Comparison of ENCODE assay signal across 21 cellular contexts in genomic region chr14:82387699-82388098, GRCh38.
DNase-seq lines count a peak whose midpoint lies in the region; ATAC-seq and TF ChIP-seq lines count a peak whose summit lies in the region.
"Had no signal": no experiment of that assay in that cellular context is flagged by ENCODE, and none has a peak within 500 bp of the region (broad histone marks: within the 10 kb centered on the region; RNA-seq: fewer than 3 reads in every experiment).

No MANE protein-coding gene starts in this region.

- ATAC-seq in GM18517 (IDR thresholded peaks at IDR 0.05; ENCODE audit: unreplicated experiment) = no peak
- no peak for ATAC-seq in natural killer cell
- ATAC-seq: foreskin keratinocyte, T-cell had no signal

- H3K4me1 ChIP-seq in ascending aorta = peaks cover 0 to 10% of the 10 kb centered on the region in 2 donors
- peaks cover 0 to 43% (median 4%) of the 10 kb centered on the region in 4 donors for H3K4me1 ChIP-seq in tibial artery
- H3K4me1 ChIP-seq: foreskin keratinocyte had no signal

- DNase-seq in ascending aorta (ENCODE audit: low spot score in 2 of 2) = peak in 1 of 2 donors; percentile 74
- no peak for DNase-seq in dorsolateral prefrontal cortex
- peak; percentile 78 for DNase-seq in medulla oblongata (ENCODE audit: extremely low spot score)
- no peak for DNase-seq in tibial artery
- no peak for DNase-seq in natural killer cell
- no peak for DNase-seq in NCI-H2196 treated with DMSO at 0.1 percent for 48 hours (lab: John Stamatoyannopoulos, UW; ENCODE audit: unreplicated experiment)
- DNase-seq: activated CD4-positive, alpha-beta T cell treated with anti-CD3 and anti-CD28 coated beads, Interleukin-2, amount 10 ng/mL, durations not matched to agents 24 days and 14 days; activated CD8-positive, alpha-beta memory T cell treated with anti-CD3 and anti-CD28 coated beads, Interleukin-2, amount 50 U/mL, for 4 hours; activated effector memory CD4-positive, alpha-beta T cell treated with anti-CD3 and anti-CD28 coated beads, Interleukin-2, amount 50 U/mL, for 16 hours; HFFc6; kidney; NCI-H187 treated with DMSO at 0.1 percent for 48 hours; NCI-H510A; nephron progenitor cell; stimulated activated CD4-positive, alpha-beta T cell treated with anti-CD3 and anti-CD28 coated beads, Interleukin-15, amount 100 ng/mL, for 24 hours; T-cell; trophoblast cell had no signal

- H3K36me3 ChIP-seq in ascending aorta = no peaks in the 10 kb centered on the region
- no peaks in the 10 kb centered on the region for H3K36me3 ChIP-seq in tibial artery

- H3K36me3 Mint-ChIP-seq in natural killer cell = no peaks in the 10 kb centered on the region
- H3K36me3 Mint-ChIP-seq: mesothelial cell of epicardium, T-cell had no signal

- no peak overlapping the region for H3K27ac Mint-ChIP-seq in natural killer cell
- H3K27ac Mint-ChIP-seq: activated CD4-positive, alpha-beta T cell treated with anti-CD3 and anti-CD28 coated beads, Interleukin-2, amount 10 ng/mL, durations not matched to agents 24 days and 14 days; B cell; HFFc6; mesothelial cell of epicardium; nephron progenitor cell; T-cell had no signal

- no peaks in the 10 kb centered on the region for H3K9me3 ChIP-seq in ascending aorta
- no peaks in the 10 kb centered on the region for H3K9me3 ChIP-seq in tibial artery

- H3K4me3 ChIP-seq in ascending aorta (no peak overlapping the region), dorsolateral prefrontal cortex (no peak overlapping the region), tibial artery (no peak overlapping the region)

- H3K27ac ChIP-seq in ascending aorta (peak overlapping the region; percentile 84 to 94), dorsolateral prefrontal cortex (peak overlapping the region in 51 of 59 donors; percentile 2 to 83 (median 58)), tibial artery (peak overlapping the region; percentile 76 to 80)
- H3K27ac ChIP-seq: foreskin keratinocyte had no signal

- peaks cover 13 to 19% of the 10 kb centered on the region in 2 donors for H3K9me3 Mint-ChIP-seq in natural killer cell
- H3K9me3 Mint-ChIP-seq: mesothelial cell of epicardium, nephron progenitor cell had no signal

- H3K4me3 Mint-ChIP-seq in natural killer cell = no peak overlapping the region
- H3K4me3 Mint-ChIP-seq: activated CD4-positive, alpha-beta T cell treated with anti-CD3 and anti-CD28 coated beads, Interleukin-2, amount 10 ng/mL, durations not matched to agents 24 days and 14 days; B cell; HFFc6; mesothelial cell of epicardium; nephron progenitor cell; T-cell had no signal

- H3K27me3 ChIP-seq in ascending aorta (no peaks in the 10 kb centered on the region), dorsolateral prefrontal cortex (no peaks in the 10 kb centered on the region), tibial artery (no peaks in the 10 kb centered on the region)
- H3K27me3 ChIP-seq: foreskin keratinocyte had no signal

- H3K4me1 Mint-ChIP-seq in natural killer cell = no peaks in the 10 kb centered on the region
- H3K4me1 Mint-ChIP-seq: activated CD4-positive, alpha-beta T cell treated with anti-CD3 and anti-CD28 coated beads, Interleukin-2, amount 10 ng/mL, durations not matched to agents 24 days and 14 days; B cell; mesothelial cell of epicardium; nephron progenitor cell; T-cell had no signal

- intact Hi-C loops in ascending aorta (cut with DNase I) = loop anchor here (5.0 to 10.0 kb wide), 2 partner anchors 383 to 855 kb away; partner anchors contain the start of gene SEL1L
- intact Hi-C loops in dorsolateral prefrontal cortex (cut with DNase I) = no loop called here
- intact Hi-C loops in tibial artery (cut with DNase I; ENCODE audit: low total_unique reads) = no loop called here
- intact Hi-C loops in natural killer cell (cut with micrococcal nuclease) = no loop called here

- H3K27me3 Mint-ChIP-seq in natural killer cell (ENCODE audit: low read depth in 2 of 2) = no peaks in the 10 kb centered on the region
- H3K27me3 Mint-ChIP-seq: activated CD4-positive, alpha-beta T cell treated with anti-CD3 and anti-CD28 coated beads, Interleukin-2, amount 10 ng/mL, durations not matched to agents 24 days and 14 days; B cell; T-cell had no signal

- TF ChIP-seq CTCF in ascending aorta (IDR thresholded peaks at IDR 0.05) = no peak
- TF ChIP-seq CTCF in dorsolateral prefrontal cortex (IDR thresholded peaks at IDR 0.05 in 54 of 56, conservative IDR thresholded peaks at IDR 0.05 in 2 of 56; ENCODE audit: low read depth in 1 of 56, partially characterized antibody in 56 of 56) = no peak
- TF ChIP-seq CTCF in tibial artery (IDR thresholded peaks at IDR 0.05) = no peak
- TF ChIP-seq CTCF in natural killer cell (IDR thresholded peaks at IDR 0.05) = no peak
